1 cellular context compared by ENCODE assay signal in the genomic region with DNA sequence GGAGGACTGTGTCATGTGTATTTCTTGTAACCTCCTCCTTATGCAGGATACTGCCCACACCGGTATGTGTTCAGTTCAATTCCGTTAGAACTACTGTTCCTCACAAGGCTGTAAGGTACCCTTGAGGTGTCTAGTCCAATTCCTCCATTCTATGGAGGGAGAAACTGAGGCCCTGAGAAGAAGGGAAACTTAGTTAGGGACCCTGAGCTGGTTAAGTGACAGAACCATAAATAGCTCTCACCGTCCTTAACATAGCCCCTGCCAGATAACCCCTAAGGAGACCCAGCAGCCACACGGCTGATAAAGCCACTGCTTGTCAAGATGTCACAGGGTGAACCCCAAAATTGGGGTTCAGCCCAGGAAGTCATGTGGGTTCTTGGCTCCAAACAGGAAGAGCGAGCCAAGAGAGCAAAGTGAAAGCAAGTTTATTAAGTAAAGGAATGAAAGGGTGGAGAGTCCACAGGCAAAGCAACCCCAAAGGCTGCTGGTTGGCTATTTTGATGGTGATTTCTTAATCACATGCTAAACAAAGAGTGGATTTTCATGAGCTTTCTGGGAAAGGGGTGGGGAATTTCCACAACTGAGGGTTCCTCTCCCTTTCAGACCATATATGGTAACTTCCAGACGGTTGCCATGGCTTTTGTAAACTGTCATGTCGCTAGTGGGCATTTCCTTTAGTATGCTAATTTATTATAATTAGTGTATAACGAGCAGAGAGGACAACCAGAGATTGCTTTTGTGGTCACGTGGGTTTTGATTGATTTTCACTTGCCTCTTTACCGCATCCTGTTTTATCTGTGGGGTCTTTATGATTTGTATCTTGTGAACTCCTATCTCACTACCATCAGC.
A peak's percentile ranks its signal among the peaks of the same experiment; 100 is the strongest.
TF ChIP-seq lines count a peak whose summit lies in the region.

No MANE protein-coding gene starts in this region.

TF ChIP-seq in GM12878, 131 proteins besides CTCF, POLR2A, EP300 and RAD21 (continued from another document and continues in another):
- TF ChIP-seq, protein P1, sequence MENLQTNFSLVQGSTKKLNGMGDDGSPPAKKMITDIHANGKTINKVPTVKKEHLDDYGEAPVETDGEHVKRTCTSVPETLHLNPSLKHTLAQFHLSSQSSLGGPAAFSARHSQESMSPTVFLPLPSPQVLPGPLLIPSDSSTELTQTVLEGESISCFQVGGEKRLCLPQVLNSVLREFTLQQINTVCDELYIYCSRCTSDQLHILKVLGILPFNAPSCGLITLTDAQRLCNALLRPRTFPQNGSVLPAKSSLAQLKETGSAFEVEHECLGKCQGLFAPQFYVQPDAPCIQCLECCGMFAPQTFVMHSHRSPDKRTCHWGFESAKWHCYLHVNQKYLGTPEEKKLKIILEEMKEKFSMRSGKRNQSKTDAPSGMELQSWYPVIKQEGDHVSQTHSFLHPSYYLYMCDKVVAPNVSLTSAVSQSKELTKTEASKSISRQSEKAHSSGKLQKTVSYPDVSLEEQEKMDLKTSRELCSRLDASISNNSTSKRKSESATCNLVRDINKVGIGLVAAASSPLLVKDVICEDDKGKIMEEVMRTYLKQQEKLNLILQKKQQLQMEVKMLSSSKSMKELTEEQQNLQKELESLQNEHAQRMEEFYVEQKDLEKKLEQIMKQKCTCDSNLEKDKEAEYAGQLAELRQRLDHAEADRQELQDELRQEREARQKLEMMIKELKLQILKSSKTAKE (IDR thresholded peaks at IDR 0.05; ENCODE audit: low read depth, poor library complexity, severe bottlenecking) = no peak
- TF ChIP-seq NFIC (IDR thresholded peaks at IDR 0.05; ENCODE audit: low read depth, low read length) (no peak), IKZF1 (conservative IDR thresholded peaks at IDR 0.05) (0 out of 2 replicates have a peak, but pooled peaks have one; percentile 40), NR2C2 (IDR thresholded peaks at IDR 0.05; ENCODE audit: borderline replicate concordance, control insufficient read depth, insufficient read length, low read depth) (no peak), SMAD5 (IDR thresholded peaks at IDR 0.05; ENCODE audit: low read depth) (no peak), CHD4 (IDR thresholded peaks at IDR 0.05) (no peak), SMAD1 (IDR thresholded peaks at IDR 0.05; ENCODE audit: low read depth, partially characterized antibody) (no peak), CHD2 (IDR thresholded peaks at IDR 0.05; ENCODE audit: borderline replicate concordance, low read depth, low read length) (no peak), RCOR1 (conservative IDR thresholded peaks at IDR 0.05; ENCODE audit: low read depth, low read length) (no peak), TBL1XR1 (IDR thresholded peaks at IDR 0.05; ENCODE audit: low read depth, low read length) (no peak), FOXM1 (IDR thresholded peaks at IDR 0.05; ENCODE audit: low read depth, low read length) (peak; percentile 37; the same call in 1 of the 2 replicates), SP1 (IDR thresholded peaks at IDR 0.05; ENCODE audit: low read depth, low read length) (peak; percentile 74), CBFB (IDR thresholded peaks at IDR 0.05; ENCODE audit: low read depth) (no peak), CHD1 (IDR thresholded peaks at IDR 0.05; ENCODE audit: low read depth, low read length) (no peak), YBX1 (IDR thresholded peaks at IDR 0.05) (no peak), DPF2 (IDR thresholded peaks at IDR 0.05) (no peak), IKZF2 (IDR thresholded peaks at IDR 0.05) (no peak), BHLHE40 (IDR thresholded peaks at IDR 0.05; ENCODE audit: borderline replicate concordance in 1 of 2, low read depth in 2 of 2, low read length in 1 of 2) (no peak), SREBF2 (IDR thresholded peaks at IDR 0.05; ENCODE audit: low read length) (no peak), EED (IDR thresholded peaks at IDR 0.05; ENCODE audit: low read depth) (peak; percentile 45; the same call in 1 of the 2 replicates), NRF1 (conservative IDR thresholded peaks at IDR 0.05; ENCODE audit: low read depth, low read length) (no peak), RFX5 (IDR thresholded peaks at IDR 0.05; ENCODE audit: low read depth, low read length) (no peak), NFXL1 (IDR thresholded peaks at IDR 0.05; ENCODE audit: borderline replicate concordance) (no peak), RB1 (IDR thresholded peaks at IDR 0.05; ENCODE audit: borderline replicate concordance) (no peak), NR2F1 (conservative IDR thresholded peaks at IDR 0.05) (no peak), TCF12 (IDR thresholded peaks at IDR 0.05; ENCODE audit: low read depth, low read length) (no peak), ZNF207 (IDR thresholded peaks at IDR 0.05; ENCODE audit: borderline replicate concordance) (no peak; the same call in 1 of the 2 replicates)
- TF ChIP-seq, protein P2, sequence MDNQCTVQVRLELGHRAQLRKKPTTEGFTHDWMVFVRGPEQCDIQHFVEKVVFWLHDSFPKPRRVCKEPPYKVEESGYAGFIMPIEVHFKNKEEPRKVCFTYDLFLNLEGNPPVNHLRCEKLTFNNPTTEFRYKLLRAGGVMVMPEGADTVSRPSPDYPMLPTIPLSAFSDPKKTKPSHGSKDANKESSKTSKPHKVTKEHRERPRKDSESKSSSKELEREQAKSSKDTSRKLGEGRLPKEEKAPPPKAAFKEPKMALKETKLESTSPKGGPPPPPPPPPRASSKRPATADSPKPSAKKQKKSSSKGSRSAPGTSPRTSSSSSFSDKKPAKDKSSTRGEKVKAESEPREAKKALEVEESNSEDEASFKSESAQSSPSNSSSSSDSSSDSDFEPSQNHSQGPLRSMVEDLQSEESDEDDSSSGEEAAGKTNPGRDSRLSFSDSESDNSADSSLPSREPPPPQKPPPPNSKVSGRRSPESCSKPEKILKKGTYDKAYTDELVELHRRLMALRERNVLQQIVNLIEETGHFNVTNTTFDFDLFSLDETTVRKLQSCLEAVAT (IDR thresholded peaks at IDR 0.05) = no peak
- TF ChIP-seq, protein P3, sequence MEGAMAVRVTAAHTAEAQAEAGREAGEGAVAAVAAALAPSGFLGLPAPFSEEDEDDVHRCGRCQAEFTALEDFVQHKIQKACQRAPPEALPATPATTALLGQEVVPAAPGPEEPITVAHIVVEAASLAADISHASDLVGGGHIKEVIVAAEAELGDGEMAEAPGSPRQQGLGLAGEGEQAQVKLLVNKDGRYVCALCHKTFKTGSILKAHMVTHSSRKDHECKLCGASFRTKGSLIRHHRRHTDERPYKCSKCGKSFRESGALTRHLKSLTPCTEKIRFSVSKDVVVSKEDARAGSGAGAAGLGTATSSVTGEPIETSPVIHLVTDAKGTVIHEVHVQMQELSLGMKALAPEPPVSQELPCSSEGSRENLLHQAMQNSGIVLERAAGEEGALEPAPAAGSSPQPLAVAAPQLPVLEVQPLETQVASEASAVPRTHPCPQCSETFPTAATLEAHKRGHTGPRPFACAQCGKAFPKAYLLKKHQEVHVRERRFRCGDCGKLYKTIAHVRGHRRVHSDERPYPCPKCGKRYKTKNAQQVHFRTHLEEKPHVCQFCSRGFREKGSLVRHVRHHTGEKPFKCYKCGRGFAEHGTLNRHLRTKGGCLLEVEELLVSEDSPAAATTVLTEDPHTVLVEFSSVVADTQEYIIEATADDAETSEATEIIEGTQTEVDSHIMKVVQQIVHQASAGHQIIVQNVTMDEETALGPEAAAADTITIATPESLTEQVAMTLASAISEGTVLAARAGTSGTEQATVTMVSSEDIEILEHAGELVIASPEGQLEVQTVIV (IDR thresholded peaks at IDR 0.05; ENCODE audit: borderline replicate concordance, partially characterized antibody) = no peak
- TF ChIP-seq, protein P4, sequence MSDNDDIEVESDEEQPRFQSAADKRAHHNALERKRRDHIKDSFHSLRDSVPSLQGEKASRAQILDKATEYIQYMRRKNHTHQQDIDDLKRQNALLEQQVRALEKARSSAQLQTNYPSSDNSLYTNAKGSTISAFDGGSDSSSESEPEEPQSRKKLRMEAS (IDR thresholded peaks at IDR 0.05; ENCODE audit: low read depth, low read length) = no peak
- TF ChIP-seq, protein P5, sequence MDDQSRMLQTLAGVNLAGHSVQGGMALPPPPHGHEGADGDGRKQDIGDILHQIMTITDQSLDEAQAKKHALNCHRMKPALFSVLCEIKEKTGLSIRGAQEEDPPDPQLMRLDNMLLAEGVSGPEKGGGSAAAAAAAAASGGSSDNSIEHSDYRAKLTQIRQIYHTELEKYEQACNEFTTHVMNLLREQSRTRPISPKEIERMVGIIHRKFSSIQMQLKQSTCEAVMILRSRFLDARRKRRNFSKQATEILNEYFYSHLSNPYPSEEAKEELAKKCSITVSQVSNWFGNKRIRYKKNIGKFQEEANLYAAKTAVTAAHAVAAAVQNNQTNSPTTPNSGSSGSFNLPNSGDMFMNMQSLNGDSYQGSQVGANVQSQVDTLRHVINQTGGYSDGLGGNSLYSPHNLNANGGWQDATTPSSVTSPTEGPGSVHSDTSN (IDR thresholded peaks at IDR 0.05; ENCODE audit: insufficient replicate concordance, low read depth, low read length) = no peak
- TF ChIP-seq, protein P6, sequence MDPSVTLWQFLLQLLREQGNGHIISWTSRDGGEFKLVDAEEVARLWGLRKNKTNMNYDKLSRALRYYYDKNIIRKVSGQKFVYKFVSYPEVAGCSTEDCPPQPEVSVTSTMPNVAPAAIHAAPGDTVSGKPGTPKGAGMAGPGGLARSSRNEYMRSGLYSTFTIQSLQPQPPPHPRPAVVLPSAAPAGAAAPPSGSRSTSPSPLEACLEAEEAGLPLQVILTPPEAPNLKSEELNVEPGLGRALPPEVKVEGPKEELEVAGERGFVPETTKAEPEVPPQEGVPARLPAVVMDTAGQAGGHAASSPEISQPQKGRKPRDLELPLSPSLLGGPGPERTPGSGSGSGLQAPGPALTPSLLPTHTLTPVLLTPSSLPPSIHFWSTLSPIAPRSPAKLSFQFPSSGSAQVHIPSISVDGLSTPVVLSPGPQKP (IDR thresholded peaks at IDR 0.05; ENCODE audit: low read depth, low read length) = peak; percentile 97
- TF ChIP-seq, protein P7, sequence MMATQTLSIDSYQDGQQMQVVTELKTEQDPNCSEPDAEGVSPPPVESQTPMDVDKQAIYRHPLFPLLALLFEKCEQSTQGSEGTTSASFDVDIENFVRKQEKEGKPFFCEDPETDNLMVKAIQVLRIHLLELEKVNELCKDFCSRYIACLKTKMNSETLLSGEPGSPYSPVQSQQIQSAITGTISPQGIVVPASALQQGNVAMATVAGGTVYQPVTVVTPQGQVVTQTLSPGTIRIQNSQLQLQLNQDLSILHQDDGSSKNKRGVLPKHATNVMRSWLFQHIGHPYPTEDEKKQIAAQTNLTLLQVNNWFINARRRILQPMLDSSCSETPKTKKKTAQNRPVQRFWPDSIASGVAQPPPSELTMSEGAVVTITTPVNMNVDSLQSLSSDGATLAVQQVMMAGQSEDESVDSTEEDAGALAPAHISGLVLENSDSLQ (IDR thresholded peaks at IDR 0.05) = peak; percentile 63; the same call in 1 of the 2 replicates
- TF ChIP-seq, protein P8, sequence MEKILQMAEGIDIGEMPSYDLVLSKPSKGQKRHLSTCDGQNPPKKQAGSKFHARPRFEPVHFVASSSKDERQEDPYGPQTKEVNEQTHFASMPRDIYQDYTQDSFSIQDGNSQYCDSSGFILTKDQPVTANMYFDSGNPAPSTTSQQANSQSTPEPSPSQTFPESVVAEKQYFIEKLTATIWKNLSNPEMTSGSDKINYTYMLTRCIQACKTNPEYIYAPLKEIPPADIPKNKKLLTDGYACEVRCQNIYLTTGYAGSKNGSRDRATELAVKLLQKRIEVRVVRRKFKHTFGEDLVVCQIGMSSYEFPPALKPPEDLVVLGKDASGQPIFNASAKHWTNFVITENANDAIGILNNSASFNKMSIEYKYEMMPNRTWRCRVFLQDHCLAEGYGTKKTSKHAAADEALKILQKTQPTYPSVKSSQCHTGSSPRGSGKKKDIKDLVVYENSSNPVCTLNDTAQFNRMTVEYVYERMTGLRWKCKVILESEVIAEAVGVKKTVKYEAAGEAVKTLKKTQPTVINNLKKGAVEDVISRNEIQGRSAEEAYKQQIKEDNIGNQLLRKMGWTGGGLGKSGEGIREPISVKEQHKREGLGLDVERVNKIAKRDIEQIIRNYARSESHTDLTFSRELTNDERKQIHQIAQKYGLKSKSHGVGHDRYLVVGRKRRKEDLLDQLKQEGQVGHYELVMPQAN (conservative IDR thresholded peaks at IDR 0.05) = no peak
- TF ChIP-seq, protein P9, sequence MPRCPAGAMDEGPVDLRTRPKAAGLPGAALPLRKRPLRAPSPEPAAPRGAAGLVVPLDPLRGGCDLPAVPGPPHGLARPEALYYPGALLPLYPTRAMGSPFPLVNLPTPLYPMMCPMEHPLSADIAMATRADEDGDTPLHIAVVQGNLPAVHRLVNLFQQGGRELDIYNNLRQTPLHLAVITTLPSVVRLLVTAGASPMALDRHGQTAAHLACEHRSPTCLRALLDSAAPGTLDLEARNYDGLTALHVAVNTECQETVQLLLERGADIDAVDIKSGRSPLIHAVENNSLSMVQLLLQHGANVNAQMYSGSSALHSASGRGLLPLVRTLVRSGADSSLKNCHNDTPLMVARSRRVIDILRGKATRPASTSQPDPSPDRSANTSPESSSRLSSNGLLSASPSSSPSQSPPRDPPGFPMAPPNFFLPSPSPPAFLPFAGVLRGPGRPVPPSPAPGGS (IDR thresholded peaks at IDR 0.05; ENCODE audit: borderline replicate concordance, insufficient read depth, low read depth, low read length, poor library complexity, severe bottlenecking) = no peak
- TF ChIP-seq, protein P10, sequence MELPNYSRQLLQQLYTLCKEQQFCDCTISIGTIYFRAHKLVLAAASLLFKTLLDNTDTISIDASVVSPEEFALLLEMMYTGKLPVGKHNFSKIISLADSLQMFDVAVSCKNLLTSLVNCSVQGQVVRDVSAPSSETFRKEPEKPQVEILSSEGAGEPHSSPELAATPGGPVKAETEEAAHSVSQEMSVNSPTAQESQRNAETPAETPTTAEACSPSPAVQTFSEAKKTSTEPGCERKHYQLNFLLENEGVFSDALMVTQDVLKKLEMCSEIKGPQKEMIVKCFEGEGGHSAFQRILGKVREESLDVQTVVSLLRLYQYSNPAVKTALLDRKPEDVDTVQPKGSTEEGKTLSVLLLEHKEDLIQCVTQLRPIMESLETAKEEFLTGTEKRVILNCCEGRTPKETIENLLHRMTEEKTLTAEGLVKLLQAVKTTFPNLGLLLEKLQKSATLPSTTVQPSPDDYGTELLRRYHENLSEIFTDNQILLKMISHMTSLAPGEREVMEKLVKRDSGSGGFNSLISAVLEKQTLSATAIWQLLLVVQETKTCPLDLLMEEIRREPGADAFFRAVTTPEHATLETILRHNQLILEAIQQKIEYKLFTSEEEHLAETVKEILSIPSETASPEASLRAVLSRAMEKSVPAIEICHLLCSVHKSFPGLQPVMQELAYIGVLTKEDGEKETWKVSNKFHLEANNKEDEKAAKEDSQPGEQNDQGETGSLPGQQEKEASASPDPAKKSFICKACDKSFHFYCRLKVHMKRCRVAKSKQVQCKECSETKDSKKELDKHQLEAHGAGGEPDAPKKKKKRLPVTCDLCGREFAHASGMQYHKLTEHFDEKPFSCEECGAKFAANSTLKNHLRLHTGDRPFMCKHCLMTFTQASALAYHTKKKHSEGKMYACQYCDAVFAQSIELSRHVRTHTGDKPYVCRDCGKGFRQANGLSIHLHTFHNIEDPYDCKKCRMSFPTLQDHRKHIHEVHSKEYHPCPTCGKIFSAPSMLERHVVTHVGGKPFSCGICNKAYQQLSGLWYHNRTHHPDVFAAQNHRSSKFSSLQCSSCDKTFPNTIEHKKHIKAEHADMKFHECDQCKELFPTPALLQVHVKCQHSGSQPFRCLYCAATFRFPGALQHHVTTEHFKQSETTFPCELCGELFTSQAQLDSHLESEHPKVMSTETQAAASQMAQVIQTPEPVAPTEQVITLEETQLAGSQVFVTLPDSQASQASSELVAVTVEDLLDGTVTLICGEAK (IDR thresholded peaks at IDR 0.05; ENCODE audit: borderline replicate concordance) = no peak; the same call in 1 of the 2 replicates
- TF ChIP-seq, protein P11, sequence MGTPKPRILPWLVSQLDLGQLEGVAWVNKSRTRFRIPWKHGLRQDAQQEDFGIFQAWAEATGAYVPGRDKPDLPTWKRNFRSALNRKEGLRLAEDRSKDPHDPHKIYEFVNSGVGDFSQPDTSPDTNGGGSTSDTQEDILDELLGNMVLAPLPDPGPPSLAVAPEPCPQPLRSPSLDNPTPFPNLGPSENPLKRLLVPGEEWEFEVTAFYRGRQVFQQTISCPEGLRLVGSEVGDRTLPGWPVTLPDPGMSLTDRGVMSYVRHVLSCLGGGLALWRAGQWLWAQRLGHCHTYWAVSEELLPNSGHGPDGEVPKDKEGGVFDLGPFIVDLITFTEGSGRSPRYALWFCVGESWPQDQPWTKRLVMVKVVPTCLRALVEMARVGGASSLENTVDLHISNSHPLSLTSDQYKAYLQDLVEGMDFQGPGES (IDR thresholded peaks at IDR 0.05) = no peak
